Comparison of ENCODE assay signal across 1 cellular context in the genomic region with DNA sequence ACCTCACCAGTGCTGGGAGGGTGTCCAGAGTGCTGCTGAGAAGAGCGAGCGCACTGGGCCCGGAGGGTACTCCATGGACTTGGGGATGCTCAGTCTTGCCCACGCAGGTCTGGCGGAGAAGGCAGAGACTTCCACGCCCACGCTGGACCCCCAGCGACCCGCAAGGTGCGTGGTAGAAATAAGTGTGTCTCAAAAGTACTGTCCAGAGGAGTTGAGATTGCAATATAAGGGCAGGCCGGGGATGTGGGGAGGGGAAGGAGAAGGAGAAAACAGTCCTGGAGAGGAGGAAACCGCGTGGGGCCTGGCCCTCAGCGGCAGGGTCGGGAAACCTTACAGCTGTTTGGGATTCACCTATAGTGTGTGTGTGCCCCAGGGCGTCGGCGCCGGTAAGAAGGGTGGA.
TF ChIP-seq lines count a peak whose summit lies in the region.

No MANE protein-coding gene starts in this region.

TF ChIP-seq in GM23338, 12 proteins besides CTCF, POLR2A, EP300 and RAD21 (continued from another document):
- TF ChIP-seq, protein P1, sequence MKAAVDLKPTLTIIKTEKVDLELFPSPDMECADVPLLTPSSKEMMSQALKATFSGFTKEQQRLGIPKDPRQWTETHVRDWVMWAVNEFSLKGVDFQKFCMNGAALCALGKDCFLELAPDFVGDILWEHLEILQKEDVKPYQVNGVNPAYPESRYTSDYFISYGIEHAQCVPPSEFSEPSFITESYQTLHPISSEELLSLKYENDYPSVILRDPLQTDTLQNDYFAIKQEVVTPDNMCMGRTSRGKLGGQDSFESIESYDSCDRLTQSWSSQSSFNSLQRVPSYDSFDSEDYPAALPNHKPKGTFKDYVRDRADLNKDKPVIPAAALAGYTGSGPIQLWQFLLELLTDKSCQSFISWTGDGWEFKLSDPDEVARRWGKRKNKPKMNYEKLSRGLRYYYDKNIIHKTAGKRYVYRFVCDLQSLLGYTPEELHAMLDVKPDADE (IDR thresholded peaks at IDR 0.05) = no peak
- TF ChIP-seq CREB1 (CRISPR knock-in tag; IDR thresholded peaks at IDR 0.05; ENCODE audit: low read depth) = no peak
